Comparison of ENCODE assay signal across 24 cellular contexts in genomic region chr18:24656044-24656443, GRCh38.
A peak's percentile ranks its signal among the peaks of the same experiment; 100 is the strongest.
DNase-seq lines count a peak whose midpoint lies in the region; ATAC-seq and TF ChIP-seq lines count a peak whose summit lies in the region.
"Had no signal": no experiment of that assay in that cellular context is flagged by ENCODE, and none has a peak within 500 bp of the region (broad histone marks: within the 10 kb centered on the region; RNA-seq: fewer than 3 reads in every experiment).

No MANE protein-coding gene starts in this region.

- intact Hi-C loops in transverse colon (cut with DNase I; ENCODE audit: low total_unique reads) (no loop called here), Right ventricle myocardium superior (cut with DNase I) (no loop called here)

- H3K4me3 Mint-ChIP-seq in glutamatergic neuron (ENCODE audit: unreplicated experiment), result peak overlapping the region; percentile 88
- H3K4me3 Mint-ChIP-seq: activated CD8-positive, alpha-beta T cell treated with anti-CD3 and anti-CD28 coated beads, Interleukin-2, amount 10 ng/mL, durations not matched to agents 7 days and 5 days; activated T-helper 17 cell treated with anti-CD3 and anti-CD28 coated beads, Interleukin-2, amount 50 U/mL, for 72 hours; natural killer cell had no signal

- WGBS in transverse colon (ENCODE audit: low coverage in 1 of 2), 2 donors, result 54 to 71% methylated on average over 4 of the region's 4 CpGs

- TF ChIP-seq EP300 in transverse colon (IDR thresholded peaks at IDR 0.05; ENCODE audit: low read depth), result no peak

- TF ChIP-seq CTCF in glutamatergic neuron (IDR thresholded peaks at IDR 0.05; ENCODE audit: partially characterized antibody, unreplicated experiment) (no peak), transverse colon (IDR thresholded peaks at IDR 0.05) (no peak)

- H3K27me3 Mint-ChIP-seq in glutamatergic neuron (ENCODE audit: unreplicated experiment), result peaks cover 12% of the 10 kb centered on the region

- H3K4me1 ChIP-seq in transverse colon, result peaks cover 0 to 16% (median 4%) of the 10 kb centered on the region in 4 donors
- H3K4me1 ChIP-seq: SJSA1 had no signal

- peak overlapping the region; percentile 99 for H3K27ac Mint-ChIP-seq in glutamatergic neuron (ENCODE audit: unreplicated experiment)
- H3K27ac Mint-ChIP-seq: activated CD8-positive, alpha-beta T cell treated with anti-CD3 and anti-CD28 coated beads, Interleukin-2, amount 10 ng/mL, durations not matched to agents 7 days and 5 days; natural killer cell had no signal

- H3K9me3 Mint-ChIP-seq in glutamatergic neuron (ENCODE audit: unreplicated experiment), result peaks cover 15% of the 10 kb centered on the region
- H3K9me3 Mint-ChIP-seq: natural killer cell had no signal

- H3K27ac ChIP-seq in transverse colon, result peak overlapping the region in 3 of 4 donors; percentile 16 to 23 (median 18)
- H3K27ac ChIP-seq: dorsolateral prefrontal cortex, KMS-11, SJSA1, VCaP had no signal

- ATAC-seq in Right ventricle myocardium superior (ENCODE audit: poor library complexity) (no peak), GM21786 (IDR thresholded peaks at IDR 0.05; ENCODE audit: unreplicated experiment) (no peak)
- ATAC-seq: activated CD8-positive, alpha-beta T cell treated with anti-CD3 and anti-CD28 coated beads, Interleukin-2, amount 10 ng/mL, durations not matched to agents 7 days and 5 days; activated T-helper 17 cell treated with anti-CD3 and anti-CD28 coated beads, Interleukin-2, amount 50 U/mL, for 72 hours; natural killer cell; stimulated activated naive CD8-positive, alpha-beta T cell treated with anti-CD3 and anti-CD28 coated beads, Interleukin-15, Interleukin-2, amounts not matched to agents 100 U/mL and 50 U/mL, for 24 hours had no signal

- in situ Hi-C loops in transverse colon (cut with MboI; ENCODE audit: low pct_ligation_motif_present in 1 of 4, low pct_unique_long_range_greater_than_20kb in 1 of 4, low sequenced_read_pairs in 3 of 4), result no loop called here

- no peaks in the 10 kb centered on the region for H3K36me3 Mint-ChIP-seq in glutamatergic neuron (ENCODE audit: unreplicated experiment)
- H3K36me3 Mint-ChIP-seq: natural killer cell had no signal

- no peaks in the 10 kb centered on the region for H3K9me3 ChIP-seq in transverse colon
- H3K9me3 ChIP-seq: Peyer's patch, SJSA1 had no signal

- TF ChIP-seq POLR2A in transverse colon (IDR thresholded peaks at IDR 0.05), result no peak

- peaks cover 47% of the 10 kb centered on the region for H3K4me1 Mint-ChIP-seq in glutamatergic neuron (ENCODE audit: low read depth, unreplicated experiment)

- DNase-seq in NCI-H2227 (lab: John Stamatoyannopoulos, UW; ENCODE audit: unreplicated experiment) (peak; percentile 22), NCI-H2227 treated with DMSO at 0.1 percent for 48 hours (lab: John Stamatoyannopoulos, UW) (no peak), NCI-H2171 (lab: John Stamatoyannopoulos, UW) (peak; percentile 80), glutamatergic neuron (no peak), transverse colon (no peak), Right ventricle myocardium superior (no peak), amniotic stem cell (lab: John Stamatoyannopoulos, UW) (no peak)
- DNase-seq: 8988T; activated CD4-positive, alpha-beta T cell treated with anti-CD3 and anti-CD28 coated beads for 4 hours; activated CD8-positive, alpha-beta T cell treated with anti-CD3 and anti-CD28 coated beads, Interleukin-2, amount 10 ng/mL, durations not matched to agents 7 days and 5 days; activated naive CD4-positive, alpha-beta T cell treated with anti-CD3 and anti-CD28 coated beads, Interleukin-2, amount 50 U/mL, for 16 hours; C1 segment of cervical spinal cord; dorsolateral prefrontal cortex; natural killer cell; NCI-H526; Peyer's patch; stimulated activated naive CD8-positive, alpha-beta T cell treated with anti-CD3 and anti-CD28 coated beads, Interleukin-15, Interleukin-2, amounts not matched to agents 100 U/mL and 50 U/mL, for 24 hours had no signal

- H3K36me3 ChIP-seq in transverse colon, result no peaks in the 10 kb centered on the region
- H3K36me3 ChIP-seq: Peyer's patch, SJSA1 had no signal

- no peaks in the 10 kb centered on the region for H3K27me3 ChIP-seq in transverse colon
- H3K27me3 ChIP-seq: Peyer's patch, SJSA1 had no signal

- H3K4me3 ChIP-seq in transverse colon, result no peak overlapping the region
- H3K4me3 ChIP-seq: dorsolateral prefrontal cortex, lung, Peyer's patch, SJSA1, skin epidermis had no signal

Comparison
In these comparisons a context has a peak if more than half of its experiments do, and no peak if none do; other contexts are left out.
1. DNase-seq: peak in NCI-H2227 (single experiment) and NCI-H2171 (single experiment); none in NCI-H2227 treated with DMSO at 0.1 percent for 48 hours (single experiment), glutamatergic neuron (single experiment), transverse colon (single experiment), Right ventricle myocardium superior (single experiment) and amniotic stem cell (single experiment).